ENCODE assay signal across 6 cellular contexts in genomic region chr2:9742601-9743000, GRCh38.
"Had no signal": no experiment of that assay in that cellular context is flagged by ENCODE, and none has a peak within 500 bp of the region (broad histone marks: within the 10 kb centered on the region; RNA-seq: fewer than 3 reads in every experiment).

No MANE protein-coding gene starts in this region.

- H3K27ac Mint-ChIP-seq: IgD-negative memory B cell had no signal

- ATAC-seq: HepG2, K562 had no signal

- H3K36me3 Mint-ChIP-seq: IgD-negative memory B cell had no signal

- DNase-seq: IMR-90, KBM-7, KG1 had no signal

- H3K9me3 Mint-ChIP-seq: IgD-negative memory B cell had no signal

- H3K4me3 Mint-ChIP-seq: IgD-negative memory B cell had no signal
